Comparison of ENCODE assay signal across 22 cellular contexts in the genomic region with DNA sequence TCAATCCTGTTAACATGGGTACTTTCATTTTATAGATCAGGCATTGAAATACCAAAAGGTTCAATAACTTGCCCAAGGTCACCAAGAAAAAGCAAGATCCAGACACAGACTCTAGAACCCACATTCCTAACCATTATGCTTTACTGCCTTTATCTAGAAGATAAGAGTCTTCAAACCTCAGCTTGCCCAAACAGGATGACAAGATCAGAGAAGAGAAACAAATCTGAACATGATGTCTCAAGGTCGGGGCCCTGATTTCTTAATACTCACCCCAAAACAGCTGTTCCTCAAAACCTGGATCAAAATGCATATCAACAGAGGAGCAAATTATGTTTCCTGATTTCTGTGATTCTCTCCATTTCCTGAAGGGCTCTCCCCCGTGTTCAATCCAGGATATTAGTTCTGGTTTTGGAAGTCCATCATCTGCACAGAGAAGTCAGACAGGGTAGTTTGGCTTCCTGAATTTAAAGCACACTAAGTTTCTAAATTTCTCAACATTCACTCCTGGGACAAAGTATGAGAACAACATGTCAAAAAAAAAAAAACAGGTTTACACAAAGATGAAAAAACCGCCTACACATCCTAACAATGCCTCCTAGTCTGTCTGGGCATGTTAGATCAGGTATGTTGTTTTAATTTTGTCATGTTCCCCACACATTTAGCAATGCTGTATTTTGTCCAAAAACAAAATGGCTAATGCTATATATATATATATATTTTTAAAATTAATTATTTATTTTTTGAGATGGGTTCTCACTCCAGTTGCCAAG. TPM values are rescaled to one million over a fixed set of nuclear protein-coding genes. Genes with fewer than 3 reads are reported as not detected.
A peak's percentile ranks its signal among the peaks of the same experiment; 100 is the strongest.
DNase-seq lines count a peak whose midpoint lies in the region; ATAC-seq and TF ChIP-seq lines count a peak whose summit lies in the region.
"Had no signal": no experiment of that assay in that cellular context is flagged by ENCODE, and none has a peak within 500 bp of the region (broad histone marks: within the 10 kb centered on the region; RNA-seq: fewer than 3 reads in every experiment).

No MANE protein-coding gene starts in this region.

- H3K9me3 Mint-ChIP-seq in CD4-positive, alpha-beta T cell: no peaks in the 10 kb centered on the region
- no peaks in the 10 kb centered on the region for H3K9me3 Mint-ChIP-seq in MCF 10A (ENCODE audit: unreplicated experiment)
- no peaks in the 10 kb centered on the region for H3K9me3 Mint-ChIP-seq in memory B cell
- H3K9me3 Mint-ChIP-seq: T-helper 1 cell treated with Interleukin-12 subunit alpha and Interleukin-12 subunit beta and Interleukin-4 antibody, amounts not matched to agents 30 μg/mL and 1 μg/mL, for 36 hours had no signal

- no peak overlapping the region for H2AK5ac ChIP-seq in trophoblast cell (ENCODE audit: low read length)

- H3K79me2 ChIP-seq in trophoblast cell (ENCODE audit: control insufficient read depth, insufficient read depth, low read length, poor library complexity): no peaks in the 10 kb centered on the region

- H3K9me3 ChIP-seq in CD4-positive, alpha-beta T cell (ENCODE audit: control insufficient read depth, low read length): no peaks in the 10 kb centered on the region
- peaks cover 4% of the 10 kb centered on the region for H3K9me3 ChIP-seq in trophoblast cell (ENCODE audit: insufficient read depth, low read depth, low read length)
- H3K9me3 ChIP-seq: lower lobe of right lung had no signal

- H3K4ac ChIP-seq in trophoblast cell (ENCODE audit: low read depth, low read length): no peak overlapping the region

- H3K4me3 ChIP-seq in trophoblast cell (ENCODE audit: low read depth, low read length): no peak overlapping the region
- H3K4me3 ChIP-seq: coronary artery, lower lobe of right lung had no signal

- no peak overlapping the region for H4K91ac ChIP-seq in trophoblast cell (ENCODE audit: low read depth, low read length)

- no peak for TF ChIP-seq CTCF in CD4-positive, alpha-beta T cell (IDR thresholded peaks at IDR 0.05)
- no peak for TF ChIP-seq CTCF in MCF 10A (IDR thresholded peaks at IDR 0.05; ENCODE audit: unreplicated experiment)

- H3K4me3 Mint-ChIP-seq in CD4-positive, alpha-beta T cell: no peak overlapping the region
- H3K4me3 Mint-ChIP-seq in MCF 10A (ENCODE audit: unreplicated experiment) (peak overlapping the region; percentile 36), memory B cell (no peak overlapping the region)
- H3K4me3 Mint-ChIP-seq: T-helper 1 cell treated with Interleukin-12 subunit alpha and Interleukin-12 subunit beta and Interleukin-4 antibody, amounts not matched to agents 30 μg/mL and 1 μg/mL, for 36 hours had no signal

- no peak overlapping the region for H3K9ac ChIP-seq in trophoblast cell (ENCODE audit: low read length)

- no CpG with 5 or more reads among the region's 3 CpGs for WGBS in trophoblast cell (ENCODE audit: extremely low coverage, insufficient coverage, insufficient read length)

- no peak overlapping the region for H2BK12ac ChIP-seq in trophoblast cell (ENCODE audit: low read length)

- H3K4me1 Mint-ChIP-seq in CD4-positive, alpha-beta T cell (ENCODE audit: low read depth): peaks cover 14% of the 10 kb centered on the region
- H3K4me1 Mint-ChIP-seq in MCF 10A (ENCODE audit: insufficient read depth, unreplicated experiment) (peaks cover 6% of the 10 kb centered on the region), memory B cell (peaks cover 2% of the 10 kb centered on the region)

- no peak overlapping the region for H4K12ac ChIP-seq in trophoblast cell (ENCODE audit: low read depth, low read length)

- POLR2A ChIA-PET in CD4-positive, alpha-beta T cell (lab: Charles Lee): interaction anchor here (1.6 kb wide), 1 partner anchor 8 kb away, joined by 3 read pairs; no protein-coding TSS in a partner anchor
- POLR2A ChIA-PET in MCF 10A (lab: Yijun Ruan, JAX): interaction anchor here (0.6 to 3.8 kb wide), 5 partner anchors 9 to 678 kb away, joined by 3 to 33 read pairs (median 3); no protein-coding TSS in a partner anchor

- intact Hi-C loops in CD4-positive, alpha-beta T cell (cut with DNase I, micrococcal nuclease): no loop called here
- intact Hi-C loops in MCF 10A (cut with micrococcal nuclease): no loop called here

- H3K27me3 Mint-ChIP-seq in CD4-positive, alpha-beta T cell: no peaks in the 10 kb centered on the region
- no peaks in the 10 kb centered on the region for H3K27me3 Mint-ChIP-seq in MCF 10A (ENCODE audit: insufficient read depth, unreplicated experiment)
- no peaks in the 10 kb centered on the region for H3K27me3 Mint-ChIP-seq in memory B cell

- no peaks in the 10 kb centered on the region for H3K4me1 ChIP-seq in trophoblast cell (ENCODE audit: control insufficient read depth in 1 of 2, insufficient read depth in 2 of 2, low read length in 2 of 2)
- H3K4me1 ChIP-seq: lower lobe of right lung had no signal

- H2BK120ac ChIP-seq in trophoblast cell (ENCODE audit: insufficient read depth, low read length, poor library complexity): no peak overlapping the region

- no peak overlapping the region for H2BK5ac ChIP-seq in trophoblast cell (ENCODE audit: low read depth, low read length, poor library complexity)

- no peak overlapping the region for H4K8ac ChIP-seq in trophoblast cell (ENCODE audit: low read depth, low read length)

- no peak overlapping the region for H3K18ac ChIP-seq in trophoblast cell (ENCODE audit: low read length)

- peaks cover 32 to 38% of the 10 kb centered on the region in 2 experiments for H3K36me3 ChIP-seq in trophoblast cell (ENCODE audit: control insufficient read depth in 1 of 2, insufficient read depth in 2 of 2, low read length in 2 of 2)

- H3K23ac ChIP-seq in trophoblast cell (ENCODE audit: low read length): no peak overlapping the region

- H3K14ac ChIP-seq in trophoblast cell (ENCODE audit: low read length): no peak overlapping the region

- no peak for DNase-seq in CD4-positive, alpha-beta T cell
- DNase-seq in MCF 10A (ENCODE audit: unreplicated experiment) (peak; percentile 50), memory B cell (ENCODE audit: low spot score in 2 of 2) (no peak), trophoblast cell (no peak)
- DNase-seq: activated CD4-positive, alpha-beta T cell treated with anti-CD3 and anti-CD28 coated beads for 1 hour; activated gamma-delta T cell treated with Interleukin-2 at 50 U/mL for 16 hours; amniotic stem cell; GDM1; GOT3; Karpas-422; kidney; lower lobe of right lung; NCI-H1048; NCI-H2029; NCI-H2227 treated with DMSO at 0.1 percent for 48 hours; stimulated activated naive CD8-positive, alpha-beta T cell treated with anti-CD3 and anti-CD28 coated beads, Interleukin-15, Interleukin-2, amounts not matched to agents 100 U/mL and 50 U/mL, for 24 hours had no signal

- no peaks in the 10 kb centered on the region for H3K27me3 ChIP-seq in CD4-positive, alpha-beta T cell (ENCODE audit: control insufficient read depth, insufficient read depth, low read length)
- H3K27me3 ChIP-seq in trophoblast cell (ENCODE audit: insufficient read depth, low read length): no peaks in the 10 kb centered on the region

- H3K4me2 ChIP-seq in trophoblast cell (ENCODE audit: low read length): no peak overlapping the region

- BruUV-seq in MCF 10A (replicated peaks; lab: Mats Ljungman, UMichigan): no TSS peak

- ATAC-seq in CD4-positive, alpha-beta T cell (ENCODE audit: poor library complexity): no peak
- ATAC-seq in GM18868 (IDR thresholded peaks at IDR 0.05; ENCODE audit: unreplicated experiment) (peak; percentile 43), memory B cell (ENCODE audit: low read depth) (no peak), GM21381 (IDR thresholded peaks at IDR 0.05; ENCODE audit: unreplicated experiment) (no peak), HG02763 (IDR thresholded peaks at IDR 0.05; ENCODE audit: unreplicated experiment) (no peak)
- ATAC-seq: lower lobe of right lung; sciatic nerve; stimulated activated naive CD8-positive, alpha-beta T cell treated with anti-CD3 and anti-CD28 coated beads, Interleukin-15, Interleukin-2, amounts not matched to agents 100 U/mL and 50 U/mL, for 24 hours had no signal

- peaks cover 51% of the 10 kb centered on the region for H3K36me3 Mint-ChIP-seq in CD4-positive, alpha-beta T cell (ENCODE audit: low read depth)
- H3K36me3 Mint-ChIP-seq in MCF 10A (ENCODE audit: insufficient read depth, unreplicated experiment) (peaks cover 32% of the 10 kb centered on the region), memory B cell (peaks cover 12% of the 10 kb centered on the region)

- no peaks in the 10 kb centered on the region for H3K79me1 ChIP-seq in trophoblast cell (ENCODE audit: low read length)

- no peak overlapping the region for H3K27ac ChIP-seq in CD4-positive, alpha-beta T cell (ENCODE audit: low read depth, low read length)
- H3K27ac ChIP-seq in trophoblast cell (ENCODE audit: low read depth, low read length): no peak overlapping the region
- H3K27ac ChIP-seq: coronary artery, lower lobe of right lung had no signal

- H3K27ac Mint-ChIP-seq in CD4-positive, alpha-beta T cell: peak overlapping the region; percentile 64
- H3K27ac Mint-ChIP-seq in MCF 10A (ENCODE audit: low read depth, unreplicated experiment) (peak overlapping the region; percentile 71), memory B cell (peak overlapping the region; percentile 60)
- H3K27ac Mint-ChIP-seq: T-helper 1 cell treated with Interleukin-12 subunit alpha and Interleukin-12 subunit beta and Interleukin-4 antibody, amounts not matched to agents 30 μg/mL and 1 μg/mL, for 36 hours had no signal

- no peak overlapping the region for H2AFZ ChIP-seq in trophoblast cell (ENCODE audit: insufficient read depth, low read length, poor library complexity)

- CTCF ChIA-PET in CD4-positive, alpha-beta T cell (lab: Charles Lee): no interaction called here
- CTCF ChIA-PET in MCF 10A (lab: Yijun Ruan, JAX): interaction anchor here (0.7 kb wide), 1 partner anchor 95 kb away, joined by 3 read pairs; no protein-coding TSS in a partner anchor

RNA-seq across cellular contexts. Expression of gene ZNF786, which starts 16.2 kb away (rescaled TPM):
- total RNA-seq in CD4-positive, alpha-beta T cell: 1 to 10 TPM; 2.7 to 3.5 TPM
- 5.6 and 6.7 TPM in 2 replicates for total RNA-seq in MCF 10A (2022)
- 4.7 and 5.0 TPM in 2 replicates for polyA plus RNA-seq in trophoblast cell (2013)

RNA-seq across cellular contexts. Expression of gene PDIA4, which starts 46.0 kb away (rescaled TPM):
- total RNA-seq in CD4-positive, alpha-beta T cell: 10 to 100 TPM; 19.5 to 19.9 TPM
- 191 and 215 TPM in 2 replicates for total RNA-seq in MCF 10A (2022)
- 304 and 317 TPM in 2 replicates for polyA plus RNA-seq in trophoblast cell (2013)

RNA-seq across cellular contexts. Expression of gene ZNF425, which starts 51.8 kb away (rescaled TPM):
- under 1 TPM; 0.22 to 0.39 TPM for total RNA-seq in CD4-positive, alpha-beta T cell
- 2.6 and 3.3 TPM in 2 replicates for total RNA-seq in MCF 10A (2022)
- polyA plus RNA-seq in trophoblast cell (2013): 2.8 and 2.9 TPM in 2 replicates
